In genomic region chr3:130480736-130481135, GRCh38 we compare ENCODE assay signal across 8 cellular contexts. TPM values are rescaled to one million over a fixed set of nuclear protein-coding genes. Genes with fewer than 3 reads are reported as not detected.
DNase-seq lines count a peak whose midpoint lies in the region; ATAC-seq and TF ChIP-seq lines count a peak whose summit lies in the region.

No MANE protein-coding gene starts in this region.

- H3K9me3 ChIP-seq in cardiac muscle cell (ENCODE audit: low read depth), result no peaks in the 10 kb centered on the region
- H3K9me3 ChIP-seq in thoracic aorta, result no peaks in the 10 kb centered on the region

- ATAC-seq in thoracic aorta (ENCODE audit: insufficient number of reproducible peaks, low FRiP score, low read depth) (no peak), HG02884 (IDR thresholded peaks at IDR 0.05; ENCODE audit: unreplicated experiment) (no peak)

- DNase-seq in NCI-H82 (lab: John Stamatoyannopoulos, UW), result peak; percentile 60
- no peak for DNase-seq in NCI-H82 treated with DMSO at 0.1 percent for 48 hours (lab: John Stamatoyannopoulos, UW; ENCODE audit: unreplicated experiment)
- DNase-seq in RWPE1 (ENCODE audit: low spot score), result peak; percentile 26
- DNase-seq in cardiac muscle cell (ENCODE audit: low read depth in 1 of 2, low spot score in 1 of 2), result peak; percentile 41 to 82
- DNase-seq in thoracic aorta (ENCODE audit: low spot score), result no peak
- no peak for DNase-seq in COR-L47 (lab: John Stamatoyannopoulos, UW)
- no peak for DNase-seq in activated CD4-positive, alpha-beta T cell treated with anti-CD3 and anti-CD28 coated beads for 4 hours

- CTCF ChIA-PET in RWPE1 (lab: Yijun Ruan, JAX), result interaction anchor here (0.6 kb wide), 2 partner anchors 22 to 60 kb away, joined by 3 read pairs; no protein-coding TSS in a partner anchor

- H3K27ac ChIP-seq in RWPE1 (no peak overlapping the region), cardiac muscle cell (no peak overlapping the region), thoracic aorta (no peak overlapping the region)

- no peaks in the 10 kb centered on the region for H3K4me1 ChIP-seq in cardiac muscle cell (ENCODE audit: low read depth)
- H3K4me1 ChIP-seq in thoracic aorta (ENCODE audit: control insufficient read depth in 1 of 2, low read depth in 2 of 2), result no peaks in the 10 kb centered on the region

- H3K36me3 ChIP-seq in cardiac muscle cell, result no peaks in the 10 kb centered on the region
- no peaks in the 10 kb centered on the region for H3K36me3 ChIP-seq in thoracic aorta

- no peak for TF ChIP-seq CTCF in RWPE1 (conservative IDR thresholded peaks at IDR 0.05; ENCODE audit: low read depth)
- peak; percentile 66 for TF ChIP-seq CTCF in cardiac muscle cell (IDR thresholded peaks at IDR 0.05; ENCODE audit: low read depth, low read length)
- peak; percentile 13 for TF ChIP-seq CTCF in thoracic aorta (IDR thresholded peaks at IDR 0.05)

- H3K4me3 ChIP-seq in cardiac muscle cell (no peak overlapping the region), thoracic aorta (no peak overlapping the region)

- POLR2A ChIA-PET in RWPE1 (lab: Yijun Ruan, JAX; ENCODE audit: low non-redundant PET), result no interaction called here

- H3K27me3 ChIP-seq in cardiac muscle cell (peaks cover 4% of the 10 kb centered on the region), thoracic aorta (replicated peaks; ENCODE audit: insufficient read depth) (no peaks in the 10 kb centered on the region)

RNA-seq across cellular contexts. Expression of gene COL6A6, which starts 36.2 kb away (rescaled TPM):
- total RNA-seq in cardiac muscle cell (0.60 and 1.1 TPM in 2 replicates), thoracic aorta (under 1 TPM; 0.14 to 0.42 TPM)
- 0.15 and 0.41 TPM in 2 replicates for polyA plus RNA-seq in cardiac muscle cell

Comparison
In these comparisons a context has a peak if more than half of its experiments do, and no peak if none do; other contexts are left out.
1. DNase-seq: peak in NCI-H82 (single experiment), RWPE1 (single experiment) and cardiac muscle cell (2 of 2); none in NCI-H82 treated with DMSO at 0.1 percent for 48 hours (single experiment), thoracic aorta (single experiment), COR-L47 (single experiment) and activated CD4-positive, alpha-beta T cell treated with anti-CD3 and anti-CD28 coated beads for 4 hours (0 of 2).